Comparison of ENCODE assay signal across 1 cellular context in the genomic region with DNA sequence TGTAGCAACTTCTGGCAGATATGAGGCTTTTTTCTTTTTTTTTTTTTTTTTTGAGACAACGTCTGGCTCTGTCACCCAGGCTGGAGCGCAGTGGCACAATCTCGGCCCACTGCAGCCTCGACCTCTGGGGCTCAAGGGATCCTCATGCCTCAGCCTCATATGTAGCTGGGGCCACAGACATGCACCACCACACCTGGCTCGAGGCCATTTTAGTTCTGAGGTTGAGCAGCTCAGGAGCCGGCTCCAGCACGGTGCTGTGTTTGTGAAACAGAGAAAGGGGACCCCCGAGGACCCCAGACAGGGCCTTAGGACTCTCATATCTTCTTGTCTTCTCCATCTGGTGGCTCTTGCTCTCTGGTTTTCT.
TF ChIP-seq lines count a peak whose summit lies in the region.

No MANE protein-coding gene starts in this region.

TF ChIP-seq in HepG2, 621 proteins besides CTCF, POLR2A, EP300 and RAD21:
- no peak for TF ChIP-seq ATM (IDR thresholded peaks at IDR 0.05; ENCODE audit: borderline replicate concordance)
